Comparison of ENCODE assay signal across 32 cellular contexts in genomic region chr9:96360976-96361375, GRCh38. TPM values are rescaled to one million over a fixed set of nuclear protein-coding genes. Genes with fewer than 3 reads are reported as not detected.
"Had no signal": no experiment of that assay in that cellular context is flagged by ENCODE, and none has a peak within 500 bp of the region (broad histone marks: within the 10 kb centered on the region; RNA-seq: fewer than 3 reads in every experiment).

No MANE protein-coding gene starts in this region.

- H3K9ac ChIP-seq: neural progenitor cell, parathyroid adenoma had no signal

- H3K79me2 ChIP-seq: parathyroid adenoma had no signal

- H3K9me3 Mint-ChIP-seq: naive thymus-derived CD4-positive, alpha-beta T cell; natural killer cell; neural progenitor cell; stimulated activated naive B cell treated with anti-CD40 and anti-IgM and Interleukin-4, amounts not matched to agents 10 μg/mL and 1 μg/mL and 100 μg/mL, for 72 hours; stimulated activated naive CD8-positive, alpha-beta T cell treated with anti-CD3 and anti-CD28 coated beads, Interleukin-15, Interleukin-2, amounts not matched to agents 100 ng/mL and 50 ng/mL, for 24 hours; type B pancreatic cell had no signal

- H3K27ac ChIP-seq: neural progenitor cell, ovary, parathyroid adenoma, psoas muscle, skin epidermis, spleen, stomach, thoracic aorta, thyroid gland, tibial nerve, upper lobe of right lung, uterus had no signal

- H3K4me2 ChIP-seq: neural progenitor cell, smooth muscle cell had no signal

- H3K36me3 ChIP-seq: neural progenitor cell, ovary, uterus had no signal

- ATAC-seq: naive thymus-derived CD4-positive, alpha-beta T cell; natural killer cell; psoas muscle; right cardiac atrium; sciatic nerve; stimulated activated naive B cell treated with anti-CD40 and anti-IgM and Interleukin-4, amounts not matched to agents 10 μg/mL and 1 μg/mL and 100 μg/mL, for 72 hours; upper lobe of right lung had no signal

- H3K27ac Mint-ChIP-seq: natural killer cell; nephron; neural progenitor cell; progenitor cell of endocrine pancreas; stimulated activated naive B cell treated with anti-CD40 and anti-IgM and Interleukin-4, amounts not matched to agents 10 μg/mL and 1 μg/mL and 100 μg/mL, for 72 hours; stimulated activated naive CD8-positive, alpha-beta T cell treated with anti-CD3 and anti-CD28 coated beads, Interleukin-15, Interleukin-2, amounts not matched to agents 100 ng/mL and 50 ng/mL, for 24 hours; type B pancreatic cell had no signal

- H3K27me3 Mint-ChIP-seq: naive thymus-derived CD4-positive, alpha-beta T cell; progenitor cell of endocrine pancreas; stimulated activated naive B cell treated with anti-CD40 and anti-IgM and Interleukin-4, amounts not matched to agents 10 μg/mL and 1 μg/mL and 100 μg/mL, for 72 hours; stimulated activated naive CD8-positive, alpha-beta T cell treated with anti-CD3 and anti-CD28 coated beads, Interleukin-15, Interleukin-2, amounts not matched to agents 100 ng/mL and 50 ng/mL, for 24 hours; type B pancreatic cell had no signal

- H3K4me1 Mint-ChIP-seq: naive thymus-derived CD4-positive, alpha-beta T cell; natural killer cell; nephron; neural progenitor cell; stimulated activated naive B cell treated with anti-CD40 and anti-IgM and Interleukin-4, amounts not matched to agents 10 μg/mL and 1 μg/mL and 100 μg/mL, for 72 hours had no signal

- H3K27me3 ChIP-seq: neural progenitor cell, ovary, spleen, stomach, thyroid gland, tibial nerve, upper lobe of right lung, uterus had no signal

- H2AFZ ChIP-seq: neural progenitor cell, parathyroid adenoma had no signal

- DNase-seq: naive thymus-derived CD4-positive, alpha-beta T cell; natural killer cell; occipital lobe; ovary; posterior cingulate gyrus; psoas muscle; right cardiac atrium; stimulated activated CD4-positive, alpha-beta T cell treated with anti-CD3 and anti-CD28 coated beads, Interleukin-12 subunit alpha, Interleukin-12 subunit beta, amount 100 ng/mL, for 4 hours; stimulated activated CD4-positive, alpha-beta T cell treated with anti-CD3 and anti-CD28 coated beads, Interleukin-1b, Interleukin-23, amount 100 ng/mL, for 48 hours; stimulated activated CD4-positive, alpha-beta T cell treated with anti-CD3 and anti-CD28 coated beads, Interleukin-4, amount 100 ng/mL, for 1 hour; stimulated activated CD4-positive, alpha-beta T cell treated with anti-CD3 and anti-CD28 coated beads, Interleukin-4, amount 100 ng/mL, for 4 hours; stimulated activated CD8-positive, alpha-beta memory T cell treated with anti-CD3 and anti-CD28 coated beads, Interleukin-4, amount 100 ng/mL, for 48 hours; stimulated activated naive B cell treated with anti-CD40 and anti-IgM and Interleukin-4, amounts not matched to agents 10 μg/mL and 1 μg/mL and 100 μg/mL, for 72 hours; stimulated activated naive CD4-positive, alpha-beta T cell treated with Interleukin-2 at 50 U/mL for 16 hours; stomach; thyroid gland; upper lobe of right lung; uterus had no signal

- H3K4me1 ChIP-seq: neural progenitor cell, parathyroid adenoma, psoas muscle, spleen, stomach, thyroid gland, tibial nerve, upper lobe of right lung, uterus had no signal

- H3K4me3 ChIP-seq: neural progenitor cell, ovary, psoas muscle, skin epidermis, smooth muscle cell, spleen, stomach, thoracic aorta, thyroid gland, tibial nerve, upper lobe of right lung, uterus had no signal

- H3K4me3 Mint-ChIP-seq: naive thymus-derived CD4-positive, alpha-beta T cell; natural killer cell; nephron; neural progenitor cell; stimulated activated naive B cell treated with anti-CD40 and anti-IgM and Interleukin-4, amounts not matched to agents 10 μg/mL and 1 μg/mL and 100 μg/mL, for 72 hours; stimulated activated naive CD8-positive, alpha-beta T cell treated with anti-CD3 and anti-CD28 coated beads, Interleukin-15, Interleukin-2, amounts not matched to agents 100 ng/mL and 50 ng/mL, for 24 hours; type B pancreatic cell had no signal

- H3K9me3 ChIP-seq: ovary, psoas muscle, spleen, stomach, thoracic aorta, thyroid gland, tibial nerve, upper lobe of right lung, uterus had no signal

RNA-seq across cellular contexts. Expression of gene HSD17B3, which starts 59.0 kb away (rescaled TPM):
- total RNA-seq: occipital lobe, progenitor cell of endocrine pancreas, urinary bladder had no signal
- polyA plus RNA-seq: naive thymus-derived CD4-positive, alpha-beta T cell; neural cell had no signal
